Comparison of ENCODE assay signal across 25 cellular contexts in the genomic region with DNA sequence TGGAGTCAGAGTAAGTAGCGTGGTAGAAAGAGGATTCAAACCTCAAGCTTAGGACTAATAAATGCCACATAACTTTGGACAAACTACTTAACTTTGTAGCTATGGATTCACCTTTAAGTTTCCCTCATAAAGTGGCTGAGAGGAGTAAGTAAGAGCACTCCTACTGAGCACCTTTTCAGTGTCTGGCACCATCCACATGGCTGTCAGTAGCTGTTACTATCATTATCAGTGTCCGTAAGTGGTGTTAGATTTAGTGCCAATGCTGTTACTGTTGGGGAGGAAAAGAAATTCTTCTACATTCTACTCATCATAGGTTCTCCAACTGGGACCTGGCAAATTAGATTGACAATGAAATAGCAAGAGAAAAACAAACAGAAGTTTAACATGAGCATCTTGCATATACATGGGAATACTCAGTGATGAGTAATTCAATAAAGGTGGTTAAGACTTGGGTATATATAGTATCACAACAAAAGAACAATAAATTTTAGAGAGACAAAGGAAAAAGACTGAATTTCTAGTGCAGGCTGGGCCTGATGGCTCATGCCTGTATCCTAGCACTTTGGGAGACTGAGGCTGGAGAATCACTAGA.
DNase-seq lines count a peak whose midpoint lies in the region; ATAC-seq and TF ChIP-seq lines count a peak whose summit lies in the region.
"Had no signal": no experiment of that assay in that cellular context is flagged by ENCODE, and none has a peak within 500 bp of the region (broad histone marks: within the 10 kb centered on the region; RNA-seq: fewer than 3 reads in every experiment).

No MANE protein-coding gene starts in this region.

- H3K27ac ChIP-seq in right atrium auricular region (no peak overlapping the region), HUES64 (ENCODE audit: low read depth, low read length) (peak overlapping the region; percentile 29; the same call in 1 of the 2 replicates), neural progenitor cell (no peak overlapping the region)
- H3K27ac ChIP-seq: GM23248, HL-60 had no signal

- H3K27me3 ChIP-seq in right atrium auricular region (no peaks in the 10 kb centered on the region), HUES64 (ENCODE audit: insufficient read depth, low read length) (no peaks in the 10 kb centered on the region), neural progenitor cell (no peaks in the 10 kb centered on the region)

- H3K36me3 ChIP-seq in right atrium auricular region (no peaks in the 10 kb centered on the region), HUES64 (ENCODE audit: insufficient read depth, low read length) (no peaks in the 10 kb centered on the region), neural progenitor cell (no peaks in the 10 kb centered on the region)
- H3K36me3 ChIP-seq: HAP-1 had no signal

- H3K4me2 ChIP-seq in neural progenitor cell, result no peak overlapping the region
- H3K4me2 ChIP-seq: SK-N-SH had no signal

- no peaks in the 10 kb centered on the region for H3K27me3 Mint-ChIP-seq in neural progenitor cell (ENCODE audit: insufficient read depth, low read depth)

- H2AFZ ChIP-seq in neural progenitor cell (replicated peaks), result peak overlapping the region; percentile 1
- H2AFZ ChIP-seq: GM23248 had no signal

- no peak for TF ChIP-seq CTCF in right atrium auricular region (IDR thresholded peaks at IDR 0.05)
- TF ChIP-seq CTCF in neural progenitor cell (IDR thresholded peaks at IDR 0.05), result no peak

- H3K9me3 ChIP-seq in right atrium auricular region (no peaks in the 10 kb centered on the region), HUES64 (ENCODE audit: insufficient read depth, low read depth, low read length) (no peaks in the 10 kb centered on the region), neural progenitor cell (ENCODE audit: low read depth) (no peaks in the 10 kb centered on the region)
- H3K9me3 ChIP-seq: HAP-1, SK-N-SH had no signal

- no peak overlapping the region for H3K4me3 ChIP-seq in right atrium auricular region
- H3K4me3 ChIP-seq in HUES64 (ENCODE audit: low read length), result no peak overlapping the region
- H3K4me3 ChIP-seq in neural progenitor cell, result no peak overlapping the region
- H3K4me3 ChIP-seq: GM23248, HAP-1 had no signal

- no peaks in the 10 kb centered on the region for H4K20me1 ChIP-seq in neural progenitor cell (ENCODE audit: low read depth)

- H3K9ac ChIP-seq in HUES64 (ENCODE audit: low read depth, low read length) (no peak overlapping the region), neural progenitor cell (no peak overlapping the region)
- H3K9ac ChIP-seq: GM23248, SK-N-SH had no signal

- H3K4me1 ChIP-seq in right atrium auricular region, result no peaks in the 10 kb centered on the region
- H3K4me1 ChIP-seq in HUES64 (ENCODE audit: insufficient read depth, low read length), result peaks cover 18% of the 10 kb centered on the region
- H3K4me1 ChIP-seq in neural progenitor cell, result no peaks in the 10 kb centered on the region

- no peaks in the 10 kb centered on the region for H3K79me2 ChIP-seq in neural progenitor cell (ENCODE audit: low read depth)

- intact Hi-C loops in Right ventricle myocardium inferior (cut with DNase I), result no loop called here

- WGBS in HUES64, result 100% methylated on average over 1 of the region's 2 CpGs

- no peaks in the 10 kb centered on the region for H3K4me1 Mint-ChIP-seq in neural progenitor cell

- no peak overlapping the region for H3K27ac Mint-ChIP-seq in neural progenitor cell
- H3K27ac Mint-ChIP-seq: HFFc6 had no signal

- H3K9me3 Mint-ChIP-seq in neural progenitor cell, result no peaks in the 10 kb centered on the region

- peak; percentile 64 for ATAC-seq in Right ventricle myocardium inferior
- ATAC-seq in GM19351 (IDR thresholded peaks at IDR 0.05; ENCODE audit: unreplicated experiment), result no peak
- no peak for ATAC-seq in GM21717 (IDR thresholded peaks at IDR 0.05; ENCODE audit: unreplicated experiment)
- ATAC-seq: HepG2, Panc1 had no signal

- no peaks in the 10 kb centered on the region for H3F3A ChIP-seq in neural progenitor cell (ENCODE audit: low read depth)

- H3K4me3 Mint-ChIP-seq in neural progenitor cell, result no peak overlapping the region
- H3K4me3 Mint-ChIP-seq: HFFc6 had no signal

- no peaks in the 10 kb centered on the region for H3K36me3 Mint-ChIP-seq in neural progenitor cell

- DNase-seq in Right ventricle myocardium inferior (ENCODE audit: missing footprints) (no peak), right atrium auricular region (ENCODE audit: low spot score) (no peak), cerebellum (ENCODE audit: low spot score) (peak; percentile 6), neural progenitor cell (ENCODE audit: low spot score) (no peak), NCI-H226 (no peak)
- DNase-seq: 8988T, DMS153, DND-41, GM23248, HFFc6, Karpas-422, NCI-H1092, NCI-H1436, NCI-H187, NCI-H2081 treated with DMSO at 0.1 percent for 48 hours, NCI-H69, SK-N-SH, SW 1271 had no signal
